Comparison of ENCODE assay signal across 8 cellular contexts in genomic region chr2:42859006-42859552, GRCh38.
DNase-seq lines count a peak whose midpoint lies in the region; ATAC-seq and TF ChIP-seq lines count a peak whose summit lies in the region.

No MANE protein-coding gene starts in this region.

- TF ChIP-seq CTCF in MM.1S (IDR thresholded peaks at IDR 0.05; ENCODE audit: low read length): peak; percentile 90

- H3K4me2 ChIP-seq in MM.1S (ENCODE audit: low read depth, low read length): no peak overlapping the region

- peak; percentile 71; the same call in 2 of the 3 replicates for ATAC-seq in SK-N-SH treated with all-trans-retinoic acid at 6 μM for 48 hours
- no peak for ATAC-seq in GM19035 (IDR thresholded peaks at IDR 0.05; ENCODE audit: unreplicated experiment)

- H3K4me1 ChIP-seq in MM.1S (ENCODE audit: low read length) (no peaks in the 10 kb centered on the region), iPS DF 6.9 (ENCODE audit: control insufficient read depth, insufficient read depth, low read length) (no peaks in the 10 kb centered on the region)

- DNase-seq in DMS 273 (lab: John Stamatoyannopoulos, UW; ENCODE audit: unreplicated experiment) (peak; percentile 89), DMS 273 treated with DMSO at 0.1 percent for 48 hours (lab: John Stamatoyannopoulos, UW) (no peak), MM.1S (peak; percentile 56), iPS DF 6.9 (ENCODE audit: low read depth, low spot score) (peak; percentile 64)
- DNase-seq in activated naive CD4-positive, alpha-beta T cell treated with anti-CD3 and anti-CD28 coated beads, Interleukin-2, amount 50 U/mL, for 16 hours: peak; percentile 65
- DNase-seq in stimulated activated CD4-positive, alpha-beta T cell treated with anti-CD3 and anti-CD28 coated beads, Interleukin-1b, Interleukin-23, amount 100 ng/mL, for 4 hours (ENCODE audit: low read depth in 2 of 2): peak; percentile 41 to 56

- H3K27me3 ChIP-seq in MM.1S (replicated peaks; ENCODE audit: insufficient read depth, low read length) (no peaks in the 10 kb centered on the region), iPS DF 6.9 (ENCODE audit: control insufficient read depth, insufficient read depth, low read length) (no peaks in the 10 kb centered on the region)

- H3K9me3 ChIP-seq in MM.1S (replicated peaks; ENCODE audit: insufficient read depth, low read length) (no peaks in the 10 kb centered on the region), iPS DF 6.9 (ENCODE audit: control insufficient read depth, insufficient read depth, low read length) (no peaks in the 10 kb centered on the region)

- WGBS in iPS DF 6.9 (ENCODE audit: insufficient coverage, insufficient read length): no CpG with 5 or more reads among the region's 2 CpGs

- no peaks in the 10 kb centered on the region for H3K79me2 ChIP-seq in MM.1S (ENCODE audit: low read length)

- no peak overlapping the region for H2AFZ ChIP-seq in MM.1S (ENCODE audit: low read length)

- no peaks in the 10 kb centered on the region for H3F3A ChIP-seq in MM.1S (ENCODE audit: insufficient read depth, low read length)

- H3K9me2 ChIP-seq in MM.1S (replicated peaks; ENCODE audit: insufficient read depth, low read length): no peaks in the 10 kb centered on the region

- no peaks in the 10 kb centered on the region for H3K36me3 ChIP-seq in MM.1S (replicated peaks; ENCODE audit: insufficient read depth, low read length)
- H3K36me3 ChIP-seq in iPS DF 6.9 (ENCODE audit: control insufficient read depth, insufficient read depth, low read length): no peaks in the 10 kb centered on the region

- H3K27ac ChIP-seq in MM.1S (ENCODE audit: low read length) (no peak overlapping the region), iPS DF 6.9 (ENCODE audit: low read length) (no peak overlapping the region)

- H3K9ac ChIP-seq in MM.1S (ENCODE audit: low read length): no peak overlapping the region

- H3K4me3 ChIP-seq in MM.1S (ENCODE audit: low read length): no peak overlapping the region
- H3K4me3 ChIP-seq in iPS DF 6.9 (ENCODE audit: low read length): no peak overlapping the region

- no peaks in the 10 kb centered on the region for H4K20me1 ChIP-seq in MM.1S (ENCODE audit: insufficient read depth, low read length)

TF ChIP-seq in SK-N-SH treated with all-trans-retinoic acid at 6 μM for 48 hours, 23 proteins besides CTCF, POLR2A, EP300 and RAD21:
- TF ChIP-seq, protein P1, sequence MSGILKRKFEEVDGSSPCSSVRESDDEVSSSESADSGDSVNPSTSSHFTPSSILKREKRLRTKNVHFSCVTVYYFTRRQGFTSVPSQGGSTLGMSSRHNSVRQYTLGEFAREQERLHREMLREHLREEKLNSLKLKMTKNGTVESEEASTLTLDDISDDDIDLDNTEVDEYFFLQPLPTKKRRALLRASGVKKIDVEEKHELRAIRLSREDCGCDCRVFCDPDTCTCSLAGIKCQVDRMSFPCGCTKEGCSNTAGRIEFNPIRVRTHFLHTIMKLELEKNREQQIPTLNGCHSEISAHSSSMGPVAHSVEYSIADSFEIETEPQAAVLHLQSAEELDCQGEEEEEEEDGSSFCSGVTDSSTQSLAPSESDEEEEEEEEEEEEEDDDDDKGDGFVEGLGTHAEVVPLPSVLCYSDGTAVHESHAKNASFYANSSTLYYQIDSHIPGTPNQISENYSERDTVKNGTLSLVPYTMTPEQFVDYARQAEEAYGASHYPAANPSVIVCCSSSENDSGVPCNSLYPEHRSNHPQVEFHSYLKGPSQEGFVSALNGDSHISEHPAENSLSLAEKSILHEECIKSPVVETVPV (CRISPR knock-in tag; IDR thresholded peaks at IDR 0.05): no peak
- TF ChIP-seq ZFP3 (CRISPR knock-in tag; IDR thresholded peaks at IDR 0.05) (no peak), ZC3H10 (CRISPR knock-in tag; IDR thresholded peaks at IDR 0.05) (no peak), CREB5 (CRISPR knock-in tag; IDR thresholded peaks at IDR 0.05; ENCODE audit: low read depth) (no peak)
- TF ChIP-seq, protein P2, sequence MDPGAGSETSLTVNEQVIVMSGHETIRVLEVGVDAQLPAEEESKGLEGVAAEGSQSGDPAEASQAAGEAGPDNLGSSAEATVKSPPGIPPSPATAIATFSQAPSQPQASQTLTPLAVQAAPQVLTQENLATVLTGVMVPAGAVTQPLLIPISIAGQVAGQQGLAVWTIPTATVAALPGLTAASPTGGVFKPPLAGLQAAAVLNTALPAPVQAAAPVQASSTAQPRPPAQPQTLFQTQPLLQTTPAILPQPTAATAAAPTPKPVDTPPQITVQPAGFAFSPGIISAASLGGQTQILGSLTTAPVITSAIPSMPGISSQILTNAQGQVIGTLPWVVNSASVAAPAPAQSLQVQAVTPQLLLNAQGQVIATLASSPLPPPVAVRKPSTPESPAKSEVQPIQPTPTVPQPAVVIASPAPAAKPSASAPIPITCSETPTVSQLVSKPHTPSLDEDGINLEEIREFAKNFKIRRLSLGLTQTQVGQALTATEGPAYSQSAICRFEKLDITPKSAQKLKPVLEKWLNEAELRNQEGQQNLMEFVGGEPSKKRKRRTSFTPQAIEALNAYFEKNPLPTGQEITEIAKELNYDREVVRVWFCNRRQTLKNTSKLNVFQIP (CRISPR knock-in tag; IDR thresholded peaks at IDR 0.05; ENCODE audit: borderline replicate concordance, low read depth): no peak
